ENCODE assay signal across 27 cellular contexts in the genomic region with DNA sequence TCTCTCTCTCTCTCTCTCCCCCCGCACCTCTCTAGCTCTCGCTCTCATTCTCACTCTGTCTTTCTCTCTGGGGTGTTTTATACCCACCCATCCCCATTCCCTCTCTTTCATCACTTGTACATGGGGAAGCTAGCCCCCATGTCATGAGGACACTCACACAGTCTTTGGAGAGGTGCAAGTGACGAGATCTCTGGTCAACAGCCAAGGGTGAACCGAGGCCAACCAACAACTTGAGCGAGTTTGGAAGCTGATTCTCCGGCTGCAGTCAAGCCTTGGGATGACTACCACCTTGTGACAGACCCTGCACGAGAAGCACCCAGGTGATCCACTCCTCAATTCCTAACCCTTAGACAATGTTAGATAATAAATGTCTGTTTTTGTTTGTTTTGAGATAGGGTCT.
"Had no signal": no experiment of that assay in that cellular context is flagged by ENCODE, and none has a peak within 500 bp of the region (broad histone marks: within the 10 kb centered on the region; RNA-seq: fewer than 3 reads in every experiment).

No MANE protein-coding gene starts in this region.

- FAIRE-seq: pancreas, small intestine had no signal

- ATAC-seq: naive thymus-derived CD4-positive, alpha-beta T cell; natural killer cell; pancreas; right lobe of liver; stimulated activated effector memory CD8-positive, alpha-beta T cell treated with anti-CD3 and anti-CD28 coated beads, Interleukin-12 subunit alpha, Interleukin-12 subunit beta, amount 100 ng/mL, for 72 hours; stimulated activated naive B cell treated with anti-CD40 and anti-IgM and Interleukin-4, amounts not matched to agents 10 μg/mL and 1 μg/mL and 100 μg/mL, for 72 hours had no signal

- H3K4me1 Mint-ChIP-seq: stimulated activated effector memory CD8-positive, alpha-beta T cell treated with anti-CD3 and anti-CD28 coated beads, Interleukin-12 subunit alpha, Interleukin-12 subunit beta, amount 100 ng/mL, for 72 hours had no signal

- H3K27me3 Mint-ChIP-seq: naive thymus-derived CD4-positive, alpha-beta T cell; stimulated activated naive CD8-positive, alpha-beta T cell treated with anti-CD3 and anti-CD28 coated beads, Interleukin-15, Interleukin-2, amounts not matched to agents 100 ng/mL and 50 ng/mL, for 24 hours had no signal

- H3K4me3 ChIP-seq: neural progenitor cell, pancreas, prostate gland, right lobe of liver, sigmoid colon, stomach, thoracic aorta, thyroid gland, tibial nerve, upper lobe of left lung, uterus had no signal

- H3K4me1 ChIP-seq: neural progenitor cell, pancreas, prostate gland, right lobe of liver, uterus had no signal

- H3K27ac ChIP-seq: neural progenitor cell, pancreas, prostate gland, right lobe of liver, sigmoid colon, stomach, thoracic aorta, thyroid gland, tibial nerve, upper lobe of left lung, uterus had no signal

- H3K36me3 ChIP-seq: neural progenitor cell, pancreas, prostate gland, right lobe of liver, sigmoid colon, stomach, thoracic aorta, thyroid gland, tibial nerve, upper lobe of left lung, uterus had no signal

- H3K9me3 ChIP-seq: pancreas, prostate gland, right lobe of liver, sigmoid colon, stomach, thoracic aorta, thyroid gland, tibial nerve, upper lobe of left lung, uterus had no signal

- H3K27me3 ChIP-seq: pancreas, right lobe of liver, sigmoid colon, stomach, thyroid gland, tibial nerve, upper lobe of left lung, uterus had no signal

- DNase-seq: naive thymus-derived CD4-positive, alpha-beta T cell; natural killer cell; occipital lobe; pancreas; retina; right cardiac atrium; right lobe of liver; sigmoid colon; small intestine; stimulated activated CD4-positive, alpha-beta T cell treated with anti-CD3 and anti-CD28 coated beads, Interleukin-15, amount 100 ng/mL, for 24 hours; stimulated activated CD4-positive, alpha-beta T cell treated with anti-CD3 and anti-CD28 coated beads, Interleukin-2, amount 100 ng/mL, for 24 hours; stimulated activated CD4-positive, alpha-beta T cell treated with anti-CD3 and anti-CD28 coated beads, Interleukin-2, amount 100 ng/mL, for 48 hours; stimulated activated CD4-positive, alpha-beta T cell treated with anti-CD3 and anti-CD28 coated beads, Interleukin-4, amount 100 ng/mL, for 24 hours; stimulated activated naive B cell treated with anti-CD40 and anti-IgM and Interleukin-4, amounts not matched to agents 10 μg/mL and 1 μg/mL and 100 μg/mL, for 72 hours; stimulated activated naive CD4-positive, alpha-beta T cell treated with Interleukin-2 at 50 U/mL for 16 hours; stomach; thyroid gland; trophoblast cell; upper lobe of left lung; uterus had no signal

- H3K4me3 Mint-ChIP-seq: naive thymus-derived CD4-positive, alpha-beta T cell; natural killer cell; nephron; neural progenitor cell; stimulated activated effector memory CD8-positive, alpha-beta T cell treated with anti-CD3 and anti-CD28 coated beads, Interleukin-12 subunit alpha, Interleukin-12 subunit beta, amount 100 ng/mL, for 72 hours; stimulated activated naive B cell treated with anti-CD40 and anti-IgM and Interleukin-4, amounts not matched to agents 10 μg/mL and 1 μg/mL and 100 μg/mL, for 72 hours; stimulated activated naive CD8-positive, alpha-beta T cell treated with anti-CD3 and anti-CD28 coated beads, Interleukin-15, Interleukin-2, amounts not matched to agents 100 ng/mL and 50 ng/mL, for 24 hours had no signal

- H3K27ac Mint-ChIP-seq: natural killer cell; nephron; neural progenitor cell; stimulated activated effector memory CD8-positive, alpha-beta T cell treated with anti-CD3 and anti-CD28 coated beads, Interleukin-12 subunit alpha, Interleukin-12 subunit beta, amount 100 ng/mL, for 72 hours; stimulated activated naive B cell treated with anti-CD40 and anti-IgM and Interleukin-4, amounts not matched to agents 10 μg/mL and 1 μg/mL and 100 μg/mL, for 72 hours; stimulated activated naive CD8-positive, alpha-beta T cell treated with anti-CD3 and anti-CD28 coated beads, Interleukin-15, Interleukin-2, amounts not matched to agents 100 ng/mL and 50 ng/mL, for 24 hours had no signal

- H3K36me3 Mint-ChIP-seq: naive thymus-derived CD4-positive, alpha-beta T cell; natural killer cell; neural progenitor cell; stimulated activated naive B cell treated with anti-CD40 and anti-IgM and Interleukin-4, amounts not matched to agents 10 μg/mL and 1 μg/mL and 100 μg/mL, for 72 hours had no signal
